Comparison of ENCODE assay signal across 1 cellular context in the genomic region with DNA sequence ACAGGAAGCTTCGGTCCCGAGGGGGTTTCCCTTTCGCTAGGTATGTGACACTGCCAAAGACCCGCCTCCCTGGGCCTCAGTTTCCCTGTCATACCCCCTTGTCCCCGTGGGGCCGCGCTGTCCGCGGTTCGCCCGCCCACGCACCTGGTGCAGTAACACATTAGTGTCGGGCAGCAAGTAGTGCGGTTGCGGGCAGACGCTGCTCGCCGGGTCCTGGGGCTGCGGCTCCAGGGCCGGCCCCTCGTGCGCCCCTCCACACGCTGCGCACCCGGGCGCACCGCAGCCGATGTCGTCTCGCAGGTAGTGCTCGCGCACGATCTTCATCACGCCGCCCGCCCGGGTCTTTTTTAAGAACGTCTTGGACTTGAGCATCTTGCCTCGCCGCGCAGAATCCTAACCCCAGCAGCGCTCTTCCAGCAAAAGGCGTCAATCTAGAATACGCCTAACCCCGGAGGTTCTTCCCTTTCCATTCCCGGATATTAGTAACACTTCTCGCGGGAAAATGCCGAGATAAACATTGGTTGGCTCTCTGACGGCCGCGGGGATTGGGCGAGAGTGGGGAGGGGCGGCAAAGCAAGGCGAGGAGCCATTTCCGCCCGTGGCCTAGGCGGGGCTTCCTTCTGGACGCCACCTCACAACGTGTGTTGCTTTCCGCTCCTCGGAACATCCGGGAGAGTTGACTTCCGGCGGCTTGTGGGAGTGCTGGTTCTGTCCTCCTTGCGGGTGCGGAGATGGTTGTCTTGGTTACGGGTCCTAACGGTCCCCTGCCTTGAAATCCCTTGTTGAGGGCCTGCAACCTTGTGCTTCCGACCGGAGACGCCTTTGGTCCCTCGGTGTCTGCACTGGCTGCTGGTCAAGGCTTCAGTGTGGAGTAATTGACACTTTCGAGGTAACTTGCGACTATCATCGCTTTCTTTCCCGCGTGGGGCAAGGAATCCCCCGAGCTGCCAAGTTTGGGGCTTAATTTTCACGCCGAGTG.
TF ChIP-seq lines count a peak whose summit lies in the region.

A gene with protein sequence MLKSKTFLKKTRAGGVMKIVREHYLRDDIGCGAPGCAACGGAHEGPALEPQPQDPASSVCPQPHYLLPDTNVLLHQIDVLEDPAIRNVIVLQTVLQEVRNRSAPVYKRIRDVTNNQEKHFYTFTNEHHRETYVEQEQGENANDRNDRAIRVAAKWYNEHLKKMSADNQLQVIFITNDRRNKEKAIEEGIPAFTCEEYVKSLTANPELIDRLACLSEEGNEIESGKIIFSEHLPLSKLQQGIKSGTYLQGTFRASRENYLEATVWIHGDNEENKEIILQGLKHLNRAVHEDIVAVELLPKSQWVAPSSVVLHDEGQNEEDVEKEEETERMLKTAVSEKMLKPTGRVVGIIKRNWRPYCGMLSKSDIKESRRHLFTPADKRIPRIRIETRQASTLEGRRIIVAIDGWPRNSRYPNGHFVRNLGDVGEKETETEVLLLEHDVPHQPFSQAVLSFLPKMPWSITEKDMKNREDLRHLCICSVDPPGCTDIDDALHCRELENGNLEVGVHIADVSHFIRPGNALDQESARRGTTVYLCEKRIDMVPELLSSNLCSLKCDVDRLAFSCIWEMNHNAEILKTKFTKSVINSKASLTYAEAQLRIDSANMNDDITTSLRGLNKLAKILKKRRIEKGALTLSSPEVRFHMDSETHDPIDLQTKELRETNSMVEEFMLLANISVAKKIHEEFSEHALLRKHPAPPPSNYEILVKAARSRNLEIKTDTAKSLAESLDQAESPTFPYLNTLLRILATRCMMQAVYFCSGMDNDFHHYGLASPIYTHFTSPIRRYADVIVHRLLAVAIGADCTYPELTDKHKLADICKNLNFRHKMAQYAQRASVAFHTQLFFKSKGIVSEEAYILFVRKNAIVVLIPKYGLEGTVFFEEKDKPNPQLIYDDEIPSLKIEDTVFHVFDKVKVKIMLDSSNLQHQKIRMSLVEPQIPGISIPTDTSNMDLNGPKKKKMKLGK (minus strand): TSS at position 440 of the 979 bp plus-strand sequence. CDS start 68 bp downstream, at position 372.
A gene with protein sequence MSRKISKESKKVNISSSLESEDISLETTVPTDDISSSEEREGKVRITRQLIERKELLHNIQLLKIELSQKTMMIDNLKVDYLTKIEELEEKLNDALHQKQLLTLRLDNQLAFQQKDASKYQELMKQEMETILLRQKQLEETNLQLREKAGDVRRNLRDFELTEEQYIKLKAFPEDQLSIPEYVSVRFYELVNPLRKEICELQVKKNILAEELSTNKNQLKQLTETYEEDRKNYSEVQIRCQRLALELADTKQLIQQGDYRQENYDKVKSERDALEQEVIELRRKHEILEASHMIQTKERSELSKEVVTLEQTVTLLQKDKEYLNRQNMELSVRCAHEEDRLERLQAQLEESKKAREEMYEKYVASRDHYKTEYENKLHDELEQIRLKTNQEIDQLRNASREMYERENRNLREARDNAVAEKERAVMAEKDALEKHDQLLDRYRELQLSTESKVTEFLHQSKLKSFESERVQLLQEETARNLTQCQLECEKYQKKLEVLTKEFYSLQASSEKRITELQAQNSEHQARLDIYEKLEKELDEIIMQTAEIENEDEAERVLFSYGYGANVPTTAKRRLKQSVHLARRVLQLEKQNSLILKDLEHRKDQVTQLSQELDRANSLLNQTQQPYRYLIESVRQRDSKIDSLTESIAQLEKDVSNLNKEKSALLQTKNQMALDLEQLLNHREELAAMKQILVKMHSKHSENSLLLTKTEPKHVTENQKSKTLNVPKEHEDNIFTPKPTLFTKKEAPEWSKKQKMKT (plus strand): TSS at position 673 of the 979 bp plus-strand sequence. CDS start 1,337 bp downstream, outside the sequence.

TF ChIP-seq in A549, 52 proteins besides CTCF, POLR2A, EP300 and RAD21:
- TF ChIP-seq, protein P1, sequence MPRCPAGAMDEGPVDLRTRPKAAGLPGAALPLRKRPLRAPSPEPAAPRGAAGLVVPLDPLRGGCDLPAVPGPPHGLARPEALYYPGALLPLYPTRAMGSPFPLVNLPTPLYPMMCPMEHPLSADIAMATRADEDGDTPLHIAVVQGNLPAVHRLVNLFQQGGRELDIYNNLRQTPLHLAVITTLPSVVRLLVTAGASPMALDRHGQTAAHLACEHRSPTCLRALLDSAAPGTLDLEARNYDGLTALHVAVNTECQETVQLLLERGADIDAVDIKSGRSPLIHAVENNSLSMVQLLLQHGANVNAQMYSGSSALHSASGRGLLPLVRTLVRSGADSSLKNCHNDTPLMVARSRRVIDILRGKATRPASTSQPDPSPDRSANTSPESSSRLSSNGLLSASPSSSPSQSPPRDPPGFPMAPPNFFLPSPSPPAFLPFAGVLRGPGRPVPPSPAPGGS (IDR thresholded peaks at IDR 0.05), result peak; percentile 73; the same call in 1 of the 3 replicates
- TF ChIP-seq FOSB (CRISPR knock-in tag; IDR thresholded peaks at IDR 0.05) (no peak), NR3C1 (IDR thresholded peaks at IDR 0.05) (no peak), JUN (IDR thresholded peaks at IDR 0.05) (peak; percentile 46 to 67; a peak in 2 of 5 replicates), PHF8 (IDR thresholded peaks at IDR 0.05; ENCODE audit: borderline replicate concordance, low read depth) (peak; percentile 54; the same call in 1 of the 2 replicates), MYC (IDR thresholded peaks at IDR 0.05; ENCODE audit: borderline replicate concordance, low read length) (peak; percentile 49; the same call in 1 of the 2 replicates), CBX2 (IDR thresholded peaks at IDR 0.05; ENCODE audit: borderline replicate concordance, low read depth) (no peak), ZSCAN20 (CRISPR knock-in tag; IDR thresholded peaks at IDR 0.05) (no peak), RCOR1 (IDR thresholded peaks at IDR 0.05; ENCODE audit: low read depth, low read length) (no peak), CHD2 (IDR thresholded peaks at IDR 0.05; ENCODE audit: low read length, partially characterized antibody) (peak; percentile 78), GATA3 (IDR thresholded peaks at IDR 0.05; ENCODE audit: borderline replicate concordance) (peak; percentile 16; the same call in 1 of the 2 replicates), KDM5A (IDR thresholded peaks at IDR 0.05) (peak; percentile 72)
- TF ChIP-seq, protein P2, sequence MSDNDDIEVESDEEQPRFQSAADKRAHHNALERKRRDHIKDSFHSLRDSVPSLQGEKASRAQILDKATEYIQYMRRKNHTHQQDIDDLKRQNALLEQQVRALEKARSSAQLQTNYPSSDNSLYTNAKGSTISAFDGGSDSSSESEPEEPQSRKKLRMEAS (IDR thresholded peaks at IDR 0.05), result peak; percentile 57; the same call in 1 of the 2 replicates
- TF ChIP-seq, protein P3, sequence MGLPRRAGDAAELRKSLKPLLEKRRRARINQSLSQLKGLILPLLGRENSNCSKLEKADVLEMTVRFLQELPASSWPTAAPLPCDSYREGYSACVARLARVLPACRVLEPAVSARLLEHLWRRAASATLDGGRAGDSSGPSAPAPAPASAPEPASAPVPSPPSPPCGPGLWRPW (IDR thresholded peaks at IDR 0.05), result no peak
- TF ChIP-seq, protein P4, sequence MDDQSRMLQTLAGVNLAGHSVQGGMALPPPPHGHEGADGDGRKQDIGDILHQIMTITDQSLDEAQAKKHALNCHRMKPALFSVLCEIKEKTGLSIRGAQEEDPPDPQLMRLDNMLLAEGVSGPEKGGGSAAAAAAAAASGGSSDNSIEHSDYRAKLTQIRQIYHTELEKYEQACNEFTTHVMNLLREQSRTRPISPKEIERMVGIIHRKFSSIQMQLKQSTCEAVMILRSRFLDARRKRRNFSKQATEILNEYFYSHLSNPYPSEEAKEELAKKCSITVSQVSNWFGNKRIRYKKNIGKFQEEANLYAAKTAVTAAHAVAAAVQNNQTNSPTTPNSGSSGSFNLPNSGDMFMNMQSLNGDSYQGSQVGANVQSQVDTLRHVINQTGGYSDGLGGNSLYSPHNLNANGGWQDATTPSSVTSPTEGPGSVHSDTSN (IDR thresholded peaks at IDR 0.05), result no peak
- TF ChIP-seq, protein P5, sequence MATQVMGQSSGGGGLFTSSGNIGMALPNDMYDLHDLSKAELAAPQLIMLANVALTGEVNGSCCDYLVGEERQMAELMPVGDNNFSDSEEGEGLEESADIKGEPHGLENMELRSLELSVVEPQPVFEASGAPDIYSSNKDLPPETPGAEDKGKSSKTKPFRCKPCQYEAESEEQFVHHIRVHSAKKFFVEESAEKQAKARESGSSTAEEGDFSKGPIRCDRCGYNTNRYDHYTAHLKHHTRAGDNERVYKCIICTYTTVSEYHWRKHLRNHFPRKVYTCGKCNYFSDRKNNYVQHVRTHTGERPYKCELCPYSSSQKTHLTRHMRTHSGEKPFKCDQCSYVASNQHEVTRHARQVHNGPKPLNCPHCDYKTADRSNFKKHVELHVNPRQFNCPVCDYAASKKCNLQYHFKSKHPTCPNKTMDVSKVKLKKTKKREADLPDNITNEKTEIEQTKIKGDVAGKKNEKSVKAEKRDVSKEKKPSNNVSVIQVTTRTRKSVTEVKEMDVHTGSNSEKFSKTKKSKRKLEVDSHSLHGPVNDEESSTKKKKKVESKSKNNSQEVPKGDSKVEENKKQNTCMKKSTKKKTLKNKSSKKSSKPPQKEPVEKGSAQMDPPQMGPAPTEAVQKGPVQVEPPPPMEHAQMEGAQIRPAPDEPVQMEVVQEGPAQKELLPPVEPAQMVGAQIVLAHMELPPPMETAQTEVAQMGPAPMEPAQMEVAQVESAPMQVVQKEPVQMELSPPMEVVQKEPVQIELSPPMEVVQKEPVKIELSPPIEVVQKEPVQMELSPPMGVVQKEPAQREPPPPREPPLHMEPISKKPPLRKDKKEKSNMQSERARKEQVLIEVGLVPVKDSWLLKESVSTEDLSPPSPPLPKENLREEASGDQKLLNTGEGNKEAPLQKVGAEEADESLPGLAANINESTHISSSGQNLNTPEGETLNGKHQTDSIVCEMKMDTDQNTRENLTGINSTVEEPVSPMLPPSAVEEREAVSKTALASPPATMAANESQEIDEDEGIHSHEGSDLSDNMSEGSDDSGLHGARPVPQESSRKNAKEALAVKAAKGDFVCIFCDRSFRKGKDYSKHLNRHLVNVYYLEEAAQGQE (IDR thresholded peaks at IDR 0.05), result peak; percentile 69
